In the genomic region with DNA sequence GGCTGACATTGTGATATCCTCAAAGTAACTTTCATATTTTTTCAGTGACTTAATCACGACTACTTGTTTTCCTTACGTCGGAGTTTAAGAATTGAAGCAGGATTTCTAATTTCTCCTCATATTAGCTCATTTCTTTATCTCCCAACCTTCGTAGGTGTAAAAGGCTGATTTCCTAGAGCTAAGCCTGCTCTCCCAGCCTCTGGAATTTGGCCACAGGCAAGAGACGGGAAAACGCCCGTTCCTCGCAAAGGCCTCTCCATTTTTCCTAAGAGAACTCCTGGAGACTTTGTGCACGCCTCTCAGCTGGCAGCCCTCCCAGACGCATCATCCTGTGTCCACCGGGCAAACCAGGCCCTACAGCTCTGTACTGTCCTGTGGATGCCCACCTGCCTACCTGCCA, we compare ENCODE assay signal across 32 cellular contexts.
"Had no signal": no experiment of that assay in that cellular context is flagged by ENCODE, and none has a peak within 500 bp of the region (broad histone marks: within the 10 kb centered on the region; RNA-seq: fewer than 3 reads in every experiment).

No MANE protein-coding gene starts in this region.

- H3K27ac ChIP-seq: brain microvascular endothelial cell, esophagus muscularis mucosa, gastroesophageal sphincter had no signal

- H3K27me3 ChIP-seq: esophagus muscularis mucosa, gastroesophageal sphincter had no signal

- H3K27ac Mint-ChIP-seq: activated B cell treated with CpG ODN at 0.5 μM for 24 hours; activated CD8-positive, alpha-beta T cell treated with anti-CD3 and anti-CD28 coated beads for 36 hours; activated naive CD8-positive, alpha-beta T cell; activated T-helper 17 cell treated with anti-CD3 and anti-CD28 coated beads, Interleukin-2, amount 50 U/mL, for 72 hours; effector memory CD8-positive, alpha-beta T cell; T-helper 17 cell; T-helper 2 cell treated with Interferon-gamma antibody and Interleukin-4, amounts not matched to agents 5 μg/mL and 100 μg/mL, for 36 hours had no signal

- H3K9me3 ChIP-seq: esophagus muscularis mucosa, gastroesophageal sphincter had no signal

- H3K36me3 ChIP-seq: brain microvascular endothelial cell, esophagus muscularis mucosa, gastroesophageal sphincter, WERI-Rb-1 had no signal

- DNase-seq: activated B cell treated with CpG ODN at 0.5 μM for 24 hours; activated CD4-positive, alpha-beta T cell treated with anti-CD3 and anti-CD28 coated beads for 48 hours; activated CD4-positive, alpha-beta T cell treated with anti-CD3 and anti-CD28 coated beads, Interleukin-2, amount 50 U/mL, for 1 hour; activated CD4-positive, alpha-beta T cell treated with anti-CD3 and anti-CD28 coated beads, Interleukin-2, amount 50 U/mL, for 48 hours; activated CD8-positive, alpha-beta memory T cell treated with anti-CD3 and anti-CD28 coated beads for 24 hours; activated CD8-positive, alpha-beta T cell treated with anti-CD3 and anti-CD28 coated beads for 36 hours; activated effector memory CD4-positive, alpha-beta T cell treated with Interleukin-2 at 50 U/mL for 16 hours; activated gamma-delta T cell treated with Interleukin-2 at 50 U/mL for 16 hours; activated naive CD4-positive, alpha-beta T cell treated with anti-CD3 and anti-CD28 coated beads, Interleukin-2, amount 50 U/mL, for 16 hours; activated naive CD4-positive, alpha-beta T cell treated with Interleukin-2 at 50 U/mL for 16 hours; activated T-cell treated with anti-CD3 and anti-CD28 coated beads, Interleukin-2, amount 50 U/mL, for 4 hours; amniotic stem cell; anterior cingulate cortex; brain microvascular endothelial cell; cortex of kidney; dermis blood vessel endothelial cell; effector CD4-positive, alpha-beta T cell; effector memory CD8-positive, alpha-beta T cell; erythroblast; foreskin melanocyte; head of caudate nucleus; T-helper 1 cell; T-helper 17 cell; T1000; WERI-Rb-1 had no signal

- H3K4me3 ChIP-seq: esophagus muscularis mucosa, gastroesophageal sphincter had no signal

- H3K9me3 Mint-ChIP-seq: activated B cell treated with CpG ODN at 0.5 μM for 24 hours; activated CD8-positive, alpha-beta T cell treated with anti-CD3 and anti-CD28 coated beads for 36 hours; activated T-cell treated with anti-CD3 and anti-CD28 coated beads, Interleukin-2, amount 50 U/mL, for 4 hours; activated T-helper 17 cell treated with anti-CD3 and anti-CD28 coated beads, Interleukin-2, amount 50 U/mL, for 72 hours; central memory CD8-positive, alpha-beta T cell; effector memory CD8-positive, alpha-beta T cell; T-helper 2 cell treated with Interferon-gamma antibody and Interleukin-4, amounts not matched to agents 5 μg/mL and 100 μg/mL, for 36 hours had no signal

- H3K36me3 Mint-ChIP-seq: activated naive CD8-positive, alpha-beta T cell had no signal

- ATAC-seq: activated CD4-positive, CD25-positive, alpha-beta regulatory T cell treated with anti-CD3 and anti-CD28 coated beads, Interleukin-2, amount 50 U/mL, for 24 hours; activated CD8-positive, alpha-beta T cell treated with anti-CD3 and anti-CD28 coated beads for 36 hours; activated T-cell treated with anti-CD3 and anti-CD28 coated beads, Interleukin-2, amount 50 U/mL, for 4 hours; activated T-helper 17 cell treated with anti-CD3 and anti-CD28 coated beads, Interleukin-2, amount 50 U/mL, for 72 hours; effector memory CD8-positive, alpha-beta T cell; gastroesophageal sphincter; T-helper 17 cell had no signal

- H3K4me3 Mint-ChIP-seq: activated B cell treated with CpG ODN at 0.5 μM for 24 hours; activated CD8-positive, alpha-beta T cell treated with anti-CD3 and anti-CD28 coated beads for 36 hours; activated naive CD8-positive, alpha-beta T cell; activated T-cell treated with anti-CD3 and anti-CD28 coated beads, Interleukin-2, amount 50 U/mL, for 4 hours; activated T-helper 17 cell treated with anti-CD3 and anti-CD28 coated beads, Interleukin-2, amount 50 U/mL, for 72 hours; central memory CD8-positive, alpha-beta T cell; effector memory CD8-positive, alpha-beta T cell; T-helper 17 cell; T-helper 2 cell treated with Interferon-gamma antibody and Interleukin-4, amounts not matched to agents 5 μg/mL and 100 μg/mL, for 36 hours had no signal

- H3K4me1 Mint-ChIP-seq: activated T-helper 17 cell treated with anti-CD3 and anti-CD28 coated beads, Interleukin-2, amount 50 U/mL, for 72 hours had no signal
